27 cellular contexts compared by ENCODE assay signal in genomic region chr2:240981273-240981672, GRCh38. TPM values are rescaled to one million over a fixed set of nuclear protein-coding genes. Genes with fewer than 3 reads are reported as not detected.
DNase-seq lines count a peak whose midpoint lies in the region; ATAC-seq and TF ChIP-seq lines count a peak whose summit lies in the region.
"Had no signal": no experiment of that assay in that cellular context is flagged by ENCODE, and none has a peak within 500 bp of the region (broad histone marks: within the 10 kb centered on the region; RNA-seq: fewer than 3 reads in every experiment).

No MANE protein-coding gene starts in this region.

- H3K4me1 Mint-ChIP-seq in nephron progenitor cell: peaks cover 3% of the 10 kb centered on the region
- H3K4me1 Mint-ChIP-seq in CD4-positive, alpha-beta T cell (ENCODE audit: low read depth): no peaks in the 10 kb centered on the region
- H3K4me1 Mint-ChIP-seq: GM23338 had no signal

- H3K27ac Mint-ChIP-seq in nephron progenitor cell: no peak overlapping the region
- H3K27ac Mint-ChIP-seq in CD4-positive, alpha-beta T cell: no peak overlapping the region
- H3K27ac Mint-ChIP-seq: activated CD8-positive, alpha-beta T cell treated with anti-CD3 and anti-CD28 coated beads, Interleukin-2, amount 10 ng/mL, durations not matched to agents 7 days and 5 days; activated T-cell treated with anti-CD3 and anti-CD28 coated beads, Interleukin-2, amount 50 U/mL, for 24 hours; GM23338; stimulated activated naive B cell treated with anti-CD40 and anti-IgM and Interleukin-4, amounts not matched to agents 10 μg/mL and 1 μg/mL and 100 μg/mL, for 72 hours had no signal

- H3K4me2 ChIP-seq in GM23248 (ENCODE audit: unreplicated experiment): no peak overlapping the region
- H3K4me2 ChIP-seq: GM23338 had no signal

- H3K27ac ChIP-seq in GM23248: no peak overlapping the region
- no peak overlapping the region for H3K27ac ChIP-seq in CD4-positive, alpha-beta T cell (ENCODE audit: low read depth, low read length)
- H3K27ac ChIP-seq: cardiac muscle cell, lower lobe of right lung, prostate gland, transverse colon had no signal

- 26 to 27% methylated on average over 3 of the region's 3 CpGs for WGBS in GM23248 (ENCODE audit: low coverage in 1 of 2, low lambda C conversion rate in 2 of 2, missing lambda C conversion rate in 2 of 2), 2 experiments

- H2AFZ ChIP-seq in GM23248: no peak overlapping the region
- H2AFZ ChIP-seq: GM23338 had no signal

- H4K20me1 ChIP-seq in GM23248 (ENCODE audit: insufficient read depth): no peaks in the 10 kb centered on the region

- H3K4me3 ChIP-seq in GM23248: no peak overlapping the region
- H3K4me3 ChIP-seq in choroid plexus epithelial cell (ENCODE audit: low read depth, low read length): no peak overlapping the region
- H3K4me3 ChIP-seq: cardiac muscle cell, GM12878, GM23338, lower lobe of right lung, prostate gland, skin epidermis, transverse colon had no signal

- no peaks in the 10 kb centered on the region for H3K9me3 ChIP-seq in GM23248 (ENCODE audit: low read depth)
- no peaks in the 10 kb centered on the region for H3K9me3 ChIP-seq in CD4-positive, alpha-beta T cell (ENCODE audit: control insufficient read depth, low read length)
- H3K9me3 ChIP-seq: lower lobe of right lung, prostate gland, transverse colon had no signal

- TF ChIP-seq CTCF in choroid plexus epithelial cell (conservative IDR thresholded peaks at IDR 0.05; ENCODE audit: low read depth, low read length) (no peak), nephron progenitor cell (IDR thresholded peaks at IDR 0.05) (no peak)
- TF ChIP-seq CTCF in CD4-positive, alpha-beta T cell (IDR thresholded peaks at IDR 0.05): no peak

- H3K4me1 ChIP-seq in GM23248 (ENCODE audit: insufficient read depth): peaks cover 3% of the 10 kb centered on the region; the same call in 1 of the 2 replicates

- H3K36me3 ChIP-seq in GM23248 (ENCODE audit: low read depth): no peaks in the 10 kb centered on the region
- H3K36me3 ChIP-seq: cardiac muscle cell, lower lobe of right lung, prostate gland, transverse colon had no signal

- peak; percentile 30 for DNase-seq in A172 (ENCODE audit: low spot score)
- peak; percentile 49 for DNase-seq in GM23248
- peak; percentile 42 for DNase-seq in choroid plexus epithelial cell (ENCODE audit: low read depth)
- peak; percentile 1 for DNase-seq in nephron progenitor cell
- no peak for DNase-seq in 8988T
- DNase-seq in CD4-positive, alpha-beta T cell: no peak
- DNase-seq: activated CD8-positive, alpha-beta T cell treated with anti-CD3 and anti-CD28 coated beads, Interleukin-2, amount 10 ng/mL, durations not matched to agents 7 days and 5 days; activated T-cell treated with anti-CD3 and anti-CD28 coated beads, Interleukin-2, amount 50 U/mL, for 24 hours; CD4-positive, alpha-beta memory T cell; dermis blood vessel endothelial cell; foreskin melanocyte; hypothalamus; islet precursor cell; NCI-H1092; NCI-H187 treated with DMSO at 0.1 percent for 48 hours; NCI-H2227 treated with DMSO at 0.1 percent for 48 hours; stimulated activated naive B cell treated with anti-CD40 and anti-IgM and Interleukin-4, amounts not matched to agents 10 μg/mL and 1 μg/mL and 100 μg/mL, for 72 hours; transverse colon had no signal

- no peaks in the 10 kb centered on the region for H3K9me2 ChIP-seq in GM23248 (ENCODE audit: insufficient read depth)

- H3K79me2 ChIP-seq in GM23248 (ENCODE audit: insufficient read depth): no peaks in the 10 kb centered on the region

- CTCF ChIA-PET in CD4-positive, alpha-beta T cell (lab: Charles Lee): no interaction called here

- intact Hi-C loops in CD4-positive, alpha-beta T cell (cut with DNase I, micrococcal nuclease): loop anchor here (5.0 kb wide), 2 partner anchors 71 to 171 kb away; partner anchors contain the start of gene PPP1R7 (in 2 of the 2)

- in situ Hi-C loops in GM23248 (cut with MboI): no loop called here

- H3F3A ChIP-seq in GM23248 (ENCODE audit: insufficient read depth): no peaks in the 10 kb centered on the region

- H3K9me3 Mint-ChIP-seq in nephron progenitor cell: no peaks in the 10 kb centered on the region
- H3K9me3 Mint-ChIP-seq in CD4-positive, alpha-beta T cell: no peaks in the 10 kb centered on the region
- H3K9me3 Mint-ChIP-seq: activated T-cell treated with anti-CD3 and anti-CD28 coated beads, Interleukin-2, amount 50 U/mL, for 24 hours; CD4-positive, alpha-beta memory T cell; GM23338; stimulated activated naive B cell treated with anti-CD40 and anti-IgM and Interleukin-4, amounts not matched to agents 10 μg/mL and 1 μg/mL and 100 μg/mL, for 72 hours had no signal

- H3K4me3 Mint-ChIP-seq in nephron progenitor cell: no peak overlapping the region
- no peak overlapping the region for H3K4me3 Mint-ChIP-seq in CD4-positive, alpha-beta T cell
- H3K4me3 Mint-ChIP-seq: activated CD8-positive, alpha-beta T cell treated with anti-CD3 and anti-CD28 coated beads, Interleukin-2, amount 10 ng/mL, durations not matched to agents 7 days and 5 days; activated T-cell treated with anti-CD3 and anti-CD28 coated beads, Interleukin-2, amount 50 U/mL, for 24 hours; CD4-positive, alpha-beta memory T cell; GM23338; stimulated activated naive B cell treated with anti-CD40 and anti-IgM and Interleukin-4, amounts not matched to agents 10 μg/mL and 1 μg/mL and 100 μg/mL, for 72 hours had no signal

- no peaks in the 10 kb centered on the region for H3K27me3 ChIP-seq in GM23248 (replicated peaks; ENCODE audit: insufficient read depth)
- H3K27me3 ChIP-seq in CD4-positive, alpha-beta T cell (ENCODE audit: control insufficient read depth, insufficient read depth, low read length): no peaks in the 10 kb centered on the region

- H3K27me3 Mint-ChIP-seq in nephron progenitor cell (ENCODE audit: low read depth, poor library complexity): peaks cover 42% of the 10 kb centered on the region
- H3K27me3 Mint-ChIP-seq in CD4-positive, alpha-beta T cell: no peaks in the 10 kb centered on the region

- no peak for ATAC-seq in GM18861 (IDR thresholded peaks at IDR 0.05; ENCODE audit: unreplicated experiment)
- ATAC-seq in HG02840 (IDR thresholded peaks at IDR 0.05; ENCODE audit: low FRiP score, unreplicated experiment): no peak
- no peak for ATAC-seq in CD4-positive, alpha-beta T cell (ENCODE audit: poor library complexity)
- ATAC-seq: activated CD4-positive, CD25-positive, alpha-beta regulatory T cell treated with anti-CD3 and anti-CD28 coated beads, Interleukin-2, amount 50 U/mL, for 24 hours; activated CD8-positive, alpha-beta T cell treated with anti-CD3 and anti-CD28 coated beads, Interleukin-2, amount 10 ng/mL, durations not matched to agents 7 days and 5 days; GM12878; GM23338; lower lobe of right lung; stimulated activated naive B cell treated with anti-CD40 and anti-IgM and Interleukin-4, amounts not matched to agents 10 μg/mL and 1 μg/mL and 100 μg/mL, for 72 hours had no signal

- H3K9ac ChIP-seq in GM23248: no peak overlapping the region

- POLR2A ChIA-PET in CD4-positive, alpha-beta T cell (lab: Charles Lee): no interaction called here

- no peaks in the 10 kb centered on the region for H3K36me3 Mint-ChIP-seq in nephron progenitor cell (ENCODE audit: low read depth)
- no peaks in the 10 kb centered on the region for H3K36me3 Mint-ChIP-seq in CD4-positive, alpha-beta T cell (ENCODE audit: low read depth)
- H3K36me3 Mint-ChIP-seq: CD4-positive, alpha-beta memory T cell; stimulated activated naive B cell treated with anti-CD40 and anti-IgM and Interleukin-4, amounts not matched to agents 10 μg/mL and 1 μg/mL and 100 μg/mL, for 72 hours had no signal

RNA-seq across cellular contexts. Expression of gene SNED1, which starts 17.1 kb away (rescaled TPM):
- 2.5 and 5.2 TPM in 2 replicates for total RNA-seq in A172 (2014; rRNA removed; shearing (Covaris generic))
- 29.4 and 36.2 TPM in 2 replicates for total RNA-seq in GM23248 (2014; rRNA removed; shearing (Covaris generic))
- polyA plus RNA-seq in GM23248 (2016; fragmentation: Nextera tagmentation; extraction: Ambion mirVana): 6.1 and 7.7 TPM in 2 replicates
- total RNA-seq in CD4-positive, alpha-beta T cell: 10 to 100 TPM; 42.0 to 42.7 TPM

Comparison
In these comparisons a context has a peak if more than half of its experiments do, and no peak if none do; other contexts are left out.
1. DNase-seq: peak in A172 (single experiment), GM23248 (single experiment), choroid plexus epithelial cell (single experiment) and nephron progenitor cell (single experiment); none in 8988T (single experiment) and CD4-positive, alpha-beta T cell (0 of 10).